32 cellular contexts compared by ENCODE assay signal in genomic region chr13:27654059-27654458, GRCh38.
"Had no signal": no experiment of that assay in that cellular context is flagged by ENCODE, and none has a peak within 500 bp of the region (broad histone marks: within the 10 kb centered on the region; RNA-seq: fewer than 3 reads in every experiment).

No MANE protein-coding gene starts in this region.

- H3K4me3 ChIP-seq: adrenal gland, ascending aorta, body of pancreas, breast epithelium, cardiac muscle cell had no signal

- ATAC-seq: activated naive CD4-positive, alpha-beta T cell treated with anti-CD3 and anti-CD28 coated beads, Interleukin-2, amount 50 U/mL, for 72 hours; activated naive CD8-positive, alpha-beta T cell treated with anti-CD3 and anti-CD28 coated beads, Interleukin-2, amount 50 U/mL, for 24 hours; activated T-cell treated with anti-CD3 and anti-CD28 coated beads, Interleukin-2, amount 50 U/mL, for 4 hours; activated T-cell treated with anti-CD3 and anti-CD28 coated beads, Interleukin-2, amount 50 U/mL, for 72 hours; activated T-helper 17 cell treated with anti-CD3 and anti-CD28 coated beads, Interleukin-2, amount 50 U/mL, for 72 hours; body of pancreas had no signal

- H3K9me3 ChIP-seq: body of pancreas had no signal

- H3K27ac ChIP-seq: adrenal gland, ascending aorta, body of pancreas, brain microvascular endothelial cell, breast epithelium, cardiac muscle cell had no signal

- H3K4me1 ChIP-seq: adrenal gland, ascending aorta, breast epithelium had no signal

- H3K27me3 ChIP-seq: adrenal gland, ascending aorta, body of pancreas, brain microvascular endothelial cell, breast epithelium, cardiac muscle cell had no signal

- DNase-seq: activated effector memory CD4-positive, alpha-beta T cell treated with anti-CD3 and anti-CD28 coated beads, Interleukin-2, amount 50 U/mL, for 16 hours; activated effector memory CD4-positive, alpha-beta T cell treated with Interleukin-2 at 50 U/mL for 16 hours; activated gamma-delta T cell; activated gamma-delta T cell treated with Interleukin-2 at 50 U/mL for 16 hours; activated naive CD4-positive, alpha-beta T cell; activated naive CD4-positive, alpha-beta T cell treated with anti-CD3 and anti-CD28 coated beads for 36 hours; activated naive CD4-positive, alpha-beta T cell treated with anti-CD3 and anti-CD28 coated beads, Interleukin-2, amount 10 ng/mL, durations not matched to agents 7 days and 5 days; activated naive CD4-positive, alpha-beta T cell treated with anti-CD3 and anti-CD28 coated beads, Interleukin-2, amount 50 U/mL, for 16 hours; activated naive CD4-positive, alpha-beta T cell treated with Interleukin-2 at 50 U/mL for 16 hours; activated naive CD8-positive, alpha-beta T cell treated with anti-CD3 and anti-CD28 coated beads for 36 hours; activated naive CD8-positive, alpha-beta T cell treated with anti-CD3 and anti-CD28 coated beads, Interleukin-2, amount 10 ng/mL, durations not matched to agents 7 days and 5 days; activated naive CD8-positive, alpha-beta T cell treated with anti-CD3 and anti-CD28 coated beads, Interleukin-2, amount 50 U/mL, for 24 hours; activated T-cell treated with anti-CD3 and anti-CD28 coated beads, Interleukin-2, amount 50 U/mL, for 1 hour; activated T-cell treated with anti-CD3 and anti-CD28 coated beads, Interleukin-2, amount 50 U/mL, for 24 hours; activated T-cell treated with anti-CD3 and anti-CD28 coated beads, Interleukin-2, amount 50 U/mL, for 4 hours; activated T-cell treated with anti-CD3 and anti-CD28 coated beads, Interleukin-2, amount 50 U/mL, for 48 hours; activated T-cell treated with anti-CD3 and anti-CD28 coated beads, Interleukin-2, amount 50 U/mL, for 72 hours; adrenal gland; amniotic stem cell; amygdala; anterior cingulate cortex; aorta; body of pancreas; brain microvascular endothelial cell; caudate nucleus; central memory CD4-positive, alpha-beta T cell; cerebellar nuclear complex had no signal
